In the genomic region with DNA sequence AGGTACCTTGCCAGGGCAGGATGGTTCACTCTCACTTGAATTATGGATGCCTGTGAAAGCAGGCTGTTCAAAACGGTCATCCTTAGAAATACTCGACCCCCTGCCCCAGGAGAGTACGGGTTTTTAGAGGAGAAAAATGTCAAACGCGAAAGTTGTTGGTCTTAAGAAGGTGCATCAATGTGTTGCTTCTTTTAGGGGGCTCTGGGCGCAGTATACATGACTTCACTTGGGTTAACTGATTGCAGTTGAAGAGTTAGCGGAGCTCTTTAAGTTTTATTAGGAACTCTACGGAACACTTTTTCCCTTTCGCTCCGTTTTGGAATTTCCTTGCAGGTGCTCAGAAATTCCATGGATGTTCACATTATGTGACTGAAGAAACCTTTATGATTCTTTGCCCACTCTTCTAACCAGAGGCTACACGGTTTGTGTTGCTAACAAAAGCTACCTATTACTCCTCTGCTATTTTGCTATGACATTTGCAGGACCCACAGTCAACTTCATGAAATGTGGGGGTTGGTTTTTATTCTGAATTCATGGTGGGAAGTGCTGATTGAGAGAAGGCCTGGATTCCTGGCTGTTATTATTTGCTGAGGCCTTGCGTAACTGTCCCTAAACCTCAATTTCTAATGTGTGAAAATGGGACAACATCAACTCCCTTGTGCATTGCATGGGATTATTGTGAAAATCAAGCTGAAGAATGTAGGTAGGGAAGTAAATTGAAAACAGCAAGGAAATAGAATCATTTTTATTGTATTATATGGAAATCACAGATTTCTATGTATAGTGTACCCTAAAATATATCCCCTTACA, we compare ENCODE assay signal across 9 cellular contexts. TPM values are rescaled to one million over a fixed set of nuclear protein-coding genes. Genes with fewer than 3 reads are reported as not detected.
A peak's percentile ranks its signal among the peaks of the same experiment; 100 is the strongest.
DNase-seq lines count a peak whose midpoint lies in the region; ATAC-seq, FAIRE-seq and TF ChIP-seq lines count a peak whose summit lies in the region.
"Had no signal": no experiment of that assay in that cellular context is flagged by ENCODE, and none has a peak within 500 bp of the region (broad histone marks: within the 10 kb centered on the region; RNA-seq: fewer than 3 reads in every experiment).

No MANE protein-coding gene starts in this region.

- peak overlapping the region; percentile 77 for H3K4me3 ChIP-seq in astrocyte (ENCODE audit: insufficient read depth, low read depth, low read length)
- H3K4me3 ChIP-seq in right lobe of liver = peak overlapping the region; percentile 67 to 82 (median 73)
- H3K4me3 ChIP-seq in thoracic aorta = peak overlapping the region; percentile 84

- peak overlapping the region; percentile 68 for H3K4me3 Mint-ChIP-seq in activated CD8-positive, alpha-beta memory T cell treated with anti-CD3 and anti-CD28 coated beads, Interleukin-2, amount 10 ng/mL, durations not matched to agents 7 days and 5 days
- H3K4me3 Mint-ChIP-seq in astrocyte (ENCODE audit: unreplicated experiment) = peak overlapping the region; percentile 88

- no peaks in the 10 kb centered on the region for H3K36me3 Mint-ChIP-seq in activated CD8-positive, alpha-beta memory T cell treated with anti-CD3 and anti-CD28 coated beads, Interleukin-2, amount 10 ng/mL, durations not matched to agents 7 days and 5 days
- H3K36me3 Mint-ChIP-seq in astrocyte (ENCODE audit: low read depth, unreplicated experiment) = no peaks in the 10 kb centered on the region

- no peaks in the 10 kb centered on the region for H3K9me3 ChIP-seq in astrocyte (ENCODE audit: insufficient read depth, low read depth, low read length)
- no peaks in the 10 kb centered on the region for H3K9me3 ChIP-seq in right lobe of liver
- H3K9me3 ChIP-seq in thoracic aorta = no peaks in the 10 kb centered on the region

- CTCF ChIA-PET in activated CD8-positive, alpha-beta memory T cell treated with anti-CD3 and anti-CD28 coated beads, Interleukin-2, amount 10 ng/mL, durations not matched to agents 7 days and 5 days (lab: Charles Lee) = no interaction called here

- peaks cover 4% of the 10 kb centered on the region for H4K20me1 ChIP-seq in astrocyte (ENCODE audit: insufficient read depth, low read length)

- no peak for DNase-seq in activated CD8-positive, alpha-beta memory T cell treated with anti-CD3 and anti-CD28 coated beads, Interleukin-2, amount 10 ng/mL, durations not matched to agents 7 days and 5 days
- DNase-seq in activated CD8-positive, alpha-beta memory T cell treated with anti-CD3 and anti-CD28 coated beads, Interleukin-2, amount 50 U/mL, for 48 hours = no peak
- no peak for DNase-seq in astrocyte (ENCODE audit: low read depth)
- DNase-seq in right lobe of liver = no peak
- no peak for DNase-seq in thoracic aorta (ENCODE audit: low spot score)
- DNase-seq in C1 segment of cervical spinal cord (lab: John Stamatoyannopoulos, UW) = no peak

- H3K4me1 ChIP-seq in astrocyte (ENCODE audit: insufficient read depth, low read length) = peaks cover 5% of the 10 kb centered on the region
- peaks cover 0 to 7% (median 2%) of the 10 kb centered on the region in 4 donors for H3K4me1 ChIP-seq in right lobe of liver
- H3K4me1 ChIP-seq in thoracic aorta (ENCODE audit: control insufficient read depth in 1 of 2, low read depth in 2 of 2) = peaks cover 14 to 55% of the 10 kb centered on the region in 2 donors

- peaks cover 7% of the 10 kb centered on the region for H3K79me2 ChIP-seq in astrocyte (ENCODE audit: insufficient read depth, low read length)

- peaks cover 58% of the 10 kb centered on the region for H3K27me3 Mint-ChIP-seq in activated CD8-positive, alpha-beta memory T cell treated with anti-CD3 and anti-CD28 coated beads, Interleukin-2, amount 10 ng/mL, durations not matched to agents 7 days and 5 days
- H3K27me3 Mint-ChIP-seq in astrocyte (ENCODE audit: low read depth, unreplicated experiment) = peaks cover 17% of the 10 kb centered on the region

- no peak for TF ChIP-seq POLR2A in right lobe of liver (IDR thresholded peaks at IDR 0.05)

- H2AFZ ChIP-seq in astrocyte (ENCODE audit: low read depth, low read length) = peak overlapping the region; percentile 65

- H3K36me3 ChIP-seq in astrocyte (ENCODE audit: insufficient read depth, low read length) (no peaks in the 10 kb centered on the region), right lobe of liver (no peaks in the 10 kb centered on the region), thoracic aorta (no peaks in the 10 kb centered on the region)

- TF ChIP-seq CTCF in astrocyte (IDR thresholded peaks at IDR 0.05; ENCODE audit: insufficient read depth, low read depth, low read length) (no peak), right lobe of liver (IDR thresholded peaks at IDR 0.05) (no peak), thoracic aorta (IDR thresholded peaks at IDR 0.05) (no peak)

- H3K4me1 Mint-ChIP-seq in activated CD8-positive, alpha-beta memory T cell treated with anti-CD3 and anti-CD28 coated beads, Interleukin-2, amount 10 ng/mL, durations not matched to agents 7 days and 5 days = peaks cover 8% of the 10 kb centered on the region
- H3K4me1 Mint-ChIP-seq in astrocyte (ENCODE audit: low read depth, unreplicated experiment) = peaks cover 5% of the 10 kb centered on the region

- H3K27ac Mint-ChIP-seq in activated CD8-positive, alpha-beta memory T cell treated with anti-CD3 and anti-CD28 coated beads, Interleukin-2, amount 10 ng/mL, durations not matched to agents 7 days and 5 days = no peak overlapping the region
- no peak overlapping the region for H3K27ac Mint-ChIP-seq in astrocyte (ENCODE audit: unreplicated experiment)

- intact Hi-C loops in right lobe of liver (cut with DNase I) = no loop called here

- H3K27me3 ChIP-seq in astrocyte (ENCODE audit: insufficient read depth, low read length) (no peaks in the 10 kb centered on the region), right lobe of liver (no peaks in the 10 kb centered on the region), thoracic aorta (replicated peaks; ENCODE audit: insufficient read depth) (no peaks in the 10 kb centered on the region)

- H3K9me3 Mint-ChIP-seq in activated CD8-positive, alpha-beta memory T cell treated with anti-CD3 and anti-CD28 coated beads, Interleukin-2, amount 10 ng/mL, durations not matched to agents 7 days and 5 days (ENCODE audit: low read depth) = no peaks in the 10 kb centered on the region
- no peaks in the 10 kb centered on the region for H3K9me3 Mint-ChIP-seq in astrocyte (ENCODE audit: unreplicated experiment)

- peak overlapping the region; percentile 78 for H3K9ac ChIP-seq in astrocyte (ENCODE audit: low read length)

- H3K27ac ChIP-seq in astrocyte (ENCODE audit: low read depth, low read length) (no peak overlapping the region), right lobe of liver (peak overlapping the region; percentile 66 to 80 (median 71)), thoracic aorta (peak overlapping the region; percentile 80 to 82)

- H3K4me2 ChIP-seq in astrocyte (ENCODE audit: low read length) = peak overlapping the region; percentile 90

- WGBS in right lobe of liver (ENCODE audit: insufficient coverage, low coverage, low lambda C conversion rate, missing lambda C conversion rate) = 9% methylated on average over 12 of the region's 12 CpGs

- no peak for ATAC-seq in activated CD8-positive, alpha-beta memory T cell treated with anti-CD3 and anti-CD28 coated beads, Interleukin-2, amount 10 ng/mL, durations not matched to agents 7 days and 5 days
- ATAC-seq in right lobe of liver = peak in 1 of 4 donors; percentile 16
- no peak for ATAC-seq in thoracic aorta (ENCODE audit: insufficient number of reproducible peaks, low FRiP score, low read depth)
- ATAC-seq in GM21390 (IDR thresholded peaks at IDR 0.05; ENCODE audit: unreplicated experiment) = no peak
- no peak for ATAC-seq in esophagus mucosa

- no peak for FAIRE-seq in astrocyte (lab: Jason Lieb, UNC)
- FAIRE-seq: D721Med had no signal

RNA-seq across cellular contexts. Expression of a gene that starts 0.8 kb away (rescaled TPM):
- total RNA-seq in activated CD8-positive, alpha-beta memory T cell treated with anti-CD3 and anti-CD28 coated beads, Interleukin-2, amount 10 ng/mL, durations not matched to agents 7 days and 5 days = under 1 TPM; 0.15 to 0.47 TPM
- total RNA-seq in astrocyte (7.1 and 8.9 TPM in 2 replicates), right lobe of liver (10 to 100 TPM; 27.5 to 61.6 (median 45.6) TPM), thoracic aorta (10 to 100 TPM; 27.8 to 40.5 TPM), esophagus mucosa (0.36 TPM)
